ENCODE assay signal across 9 cellular contexts in the genomic region with DNA sequence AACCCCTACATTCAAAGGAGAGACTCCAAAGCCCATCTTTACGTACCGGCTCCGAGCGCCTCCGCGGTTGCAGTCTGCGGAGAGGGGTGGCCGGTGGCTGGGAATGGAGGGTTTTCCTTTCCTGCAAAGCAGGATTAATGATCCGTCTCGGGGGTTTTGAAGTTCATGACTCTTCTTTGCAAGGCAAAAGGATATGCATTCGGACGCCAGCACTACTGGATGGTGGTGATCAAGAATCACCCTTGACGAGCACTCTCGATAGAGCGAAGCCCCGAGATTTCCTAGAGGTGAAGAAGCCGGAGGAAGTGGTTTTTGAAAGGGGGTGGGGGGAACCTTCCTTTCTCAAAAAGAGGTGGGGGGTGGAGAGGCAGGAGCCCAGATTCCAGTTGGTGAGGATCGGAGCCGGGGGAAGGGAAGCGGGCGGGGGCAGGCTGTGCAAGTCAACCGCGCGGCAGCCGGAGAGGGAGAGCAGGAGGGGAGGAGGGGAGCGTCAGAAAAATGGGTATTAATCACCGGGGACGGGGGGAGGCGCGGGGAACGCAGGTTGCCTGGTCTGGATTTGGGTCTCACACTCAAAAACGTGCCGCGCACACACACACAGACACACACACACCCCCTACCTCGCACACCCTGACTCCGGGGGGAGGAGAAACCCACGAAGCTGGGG. TPM values are rescaled to one million over a fixed set of nuclear protein-coding genes. Genes with fewer than 3 reads are reported as not detected.
DNase-seq lines count a peak whose midpoint lies in the region; ATAC-seq and TF ChIP-seq lines count a peak whose summit lies in the region.
"Had no signal": no experiment of that assay in that cellular context is flagged by ENCODE, and none has a peak within 500 bp of the region (broad histone marks: within the 10 kb centered on the region; RNA-seq: fewer than 3 reads in every experiment).

Gene GRIN2B, minus strand, starts transcription at position 307 of the 667 bp plus-strand sequence. CDS start 115,394 bp downstream, outside the sequence.

- ATAC-seq in stimulated activated naive CD8-positive, alpha-beta T cell treated with anti-CD3 and anti-CD28 coated beads, Interleukin-15, Interleukin-2, amounts not matched to agents 100 U/mL and 50 U/mL, for 24 hours: no peak
- no peak for ATAC-seq in esophagus mucosa

- H3K27ac Mint-ChIP-seq in stimulated activated naive CD8-positive, alpha-beta T cell treated with anti-CD3 and anti-CD28 coated beads, Interleukin-15, Interleukin-2, amounts not matched to agents 100 ng/mL and 50 ng/mL, for 24 hours: no peak within 1 kb of the TSS
- H3K27ac Mint-ChIP-seq in activated CD4-positive, alpha-beta T cell treated with anti-CD3 and anti-CD28 coated beads, Interleukin-2, amount 10 ng/mL, durations not matched to agents 24 days and 14 days: no peak within 1 kb of the TSS

- H3K27ac ChIP-seq in coronary artery: no peak within 1 kb of the TSS
- no peak within 1 kb of the TSS for H3K27ac ChIP-seq in muscle layer of duodenum (ENCODE audit: low read length)

- no peaks in the 10 kb centered on the region for H3K36me3 ChIP-seq in muscle layer of duodenum (ENCODE audit: control insufficient read depth in 1 of 2, insufficient read depth in 2 of 2, low read length in 2 of 2)

- DNase-seq in stimulated activated naive CD8-positive, alpha-beta T cell treated with anti-CD3 and anti-CD28 coated beads, Interleukin-15, Interleukin-2, amounts not matched to agents 100 U/mL and 50 U/mL, for 24 hours: no peak
- DNase-seq in coronary artery (ENCODE audit: low spot score) (no peak), T-helper 2 cell (no peak), NCI-H2196 treated with DMSO at 0.1 percent for 48 hours (lab: John Stamatoyannopoulos, UW; ENCODE audit: unreplicated experiment) (no peak)
- no peak for DNase-seq in activated CD4-positive, alpha-beta T cell treated with anti-CD3 and anti-CD28 coated beads, Interleukin-2, amount 10 ng/mL, durations not matched to agents 24 days and 14 days
- DNase-seq: OCI-M1 had no signal

- H3K4me1 Mint-ChIP-seq in stimulated activated naive CD8-positive, alpha-beta T cell treated with anti-CD3 and anti-CD28 coated beads, Interleukin-15, Interleukin-2, amounts not matched to agents 100 ng/mL and 50 ng/mL, for 24 hours (ENCODE audit: low read depth): peaks cover 10% of the 10 kb centered on the region
- H3K4me1 Mint-ChIP-seq in activated CD4-positive, alpha-beta T cell treated with anti-CD3 and anti-CD28 coated beads, Interleukin-2, amount 10 ng/mL, durations not matched to agents 24 days and 14 days: no peaks in the 10 kb centered on the region

- H3K4me3 ChIP-seq in coronary artery: peak within 1 kb of the TSS; percentile 67
- peak within 1 kb of the TSS; percentile 49 to 60 for H3K4me3 ChIP-seq in muscle layer of duodenum (ENCODE audit: low read depth in 1 of 2, low read length in 2 of 2)

- H3K4me1 ChIP-seq in muscle layer of duodenum (ENCODE audit: control insufficient read depth in 1 of 2, insufficient read depth in 2 of 2, low read length in 2 of 2): peaks cover 0 to 17% of the 10 kb centered on the region in 2 donors

- peaks cover 15% of the 10 kb centered on the region for H3K27me3 ChIP-seq in muscle layer of duodenum (ENCODE audit: low read depth, low read length)

- H3K9me3 ChIP-seq in muscle layer of duodenum (ENCODE audit: control insufficient read depth in 1 of 2, low read length in 2 of 2): no peaks in the 10 kb centered on the region

- intact Hi-C loops in activated CD4-positive, alpha-beta T cell treated with anti-CD3 and anti-CD28 coated beads, Interleukin-2, amount 10 ng/mL, durations not matched to agents 24 days and 14 days (cut with micrococcal nuclease): no loop called here

- peak within 1 kb of the TSS; percentile 7 for H3K4me3 Mint-ChIP-seq in stimulated activated naive CD8-positive, alpha-beta T cell treated with anti-CD3 and anti-CD28 coated beads, Interleukin-15, Interleukin-2, amounts not matched to agents 100 ng/mL and 50 ng/mL, for 24 hours
- H3K4me3 Mint-ChIP-seq in activated CD4-positive, alpha-beta T cell treated with anti-CD3 and anti-CD28 coated beads, Interleukin-2, amount 10 ng/mL, durations not matched to agents 24 days and 14 days: no peak within 1 kb of the TSS

- TF ChIP-seq CTCF in coronary artery (IDR thresholded peaks at IDR 0.05): no peak

- H3K9me3 Mint-ChIP-seq in stimulated activated naive CD8-positive, alpha-beta T cell treated with anti-CD3 and anti-CD28 coated beads, Interleukin-15, Interleukin-2, amounts not matched to agents 100 ng/mL and 50 ng/mL, for 24 hours: no peaks in the 10 kb centered on the region
- H3K9me3 Mint-ChIP-seq in activated CD4-positive, alpha-beta T cell treated with anti-CD3 and anti-CD28 coated beads, Interleukin-2, amount 10 ng/mL, durations not matched to agents 24 days and 14 days: no peaks in the 10 kb centered on the region

- H3K27me3 Mint-ChIP-seq in stimulated activated naive CD8-positive, alpha-beta T cell treated with anti-CD3 and anti-CD28 coated beads, Interleukin-15, Interleukin-2, amounts not matched to agents 100 ng/mL and 50 ng/mL, for 24 hours: peaks cover 68% of the 10 kb centered on the region
- peaks cover 52% of the 10 kb centered on the region for H3K27me3 Mint-ChIP-seq in activated CD4-positive, alpha-beta T cell treated with anti-CD3 and anti-CD28 coated beads, Interleukin-2, amount 10 ng/mL, durations not matched to agents 24 days and 14 days

- H3K36me3 Mint-ChIP-seq in stimulated activated naive CD8-positive, alpha-beta T cell treated with anti-CD3 and anti-CD28 coated beads, Interleukin-15, Interleukin-2, amounts not matched to agents 100 ng/mL and 50 ng/mL, for 24 hours (ENCODE audit: low read depth): no peaks in the 10 kb centered on the region
- no peaks in the 10 kb centered on the region for H3K36me3 Mint-ChIP-seq in activated CD4-positive, alpha-beta T cell treated with anti-CD3 and anti-CD28 coated beads, Interleukin-2, amount 10 ng/mL, durations not matched to agents 24 days and 14 days (ENCODE audit: low read depth)

RNA-seq across cellular contexts. Expression of gene GRIN2B, which starts in this region (rescaled TPM):
- total RNA-seq in esophagus mucosa: under 0.01 TPM
- total RNA-seq in activated CD4-positive, alpha-beta T cell treated with anti-CD3 and anti-CD28 coated beads, Interleukin-2, amount 10 ng/mL, durations not matched to agents 24 days and 14 days: not detected in 2 replicates
